ENCODE assay signal across 9 cellular contexts in the genomic region with DNA sequence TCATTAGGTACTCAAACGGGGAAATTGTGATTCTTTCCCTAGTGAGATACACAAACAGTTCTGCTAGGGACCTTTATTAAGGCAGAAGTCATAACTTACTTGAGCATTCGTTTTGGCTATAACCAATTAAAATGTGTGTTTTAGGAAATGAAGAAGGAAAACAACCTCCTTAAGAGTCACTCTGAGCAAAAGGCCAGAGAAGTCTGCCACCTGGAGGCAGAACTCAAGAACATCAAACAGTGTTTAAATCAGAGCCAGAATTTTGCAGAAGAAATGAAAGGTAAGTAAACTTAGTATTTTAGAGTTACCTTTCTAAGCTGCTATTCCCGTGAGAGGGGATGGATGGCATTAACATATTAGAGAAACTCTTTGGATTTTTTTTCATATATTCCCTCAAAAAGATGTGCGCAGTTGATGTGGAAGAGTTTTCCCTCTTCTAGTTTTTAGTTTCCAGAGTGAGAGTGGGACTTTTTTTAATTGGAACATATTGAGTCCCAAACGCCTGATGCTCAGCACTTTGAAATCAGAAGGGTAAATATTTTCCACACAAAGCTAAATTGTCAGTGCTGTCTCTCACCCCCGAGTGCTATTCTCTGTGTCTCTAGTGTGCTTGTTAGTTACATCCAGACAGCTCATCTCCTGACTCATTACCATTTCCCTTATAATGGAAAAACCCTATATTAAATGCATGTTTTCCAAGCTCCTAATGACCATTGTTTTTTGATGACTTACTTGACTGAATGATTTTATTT. TPM values are rescaled to one million over a fixed set of nuclear protein-coding genes. Genes with fewer than 3 reads are reported as not detected.
DNase-seq lines count a peak whose midpoint lies in the region; ATAC-seq, FAIRE-seq and TF ChIP-seq lines count a peak whose summit lies in the region.
"Had no signal": no experiment of that assay in that cellular context is flagged by ENCODE, and none has a peak within 500 bp of the region (broad histone marks: within the 10 kb centered on the region; RNA-seq: fewer than 3 reads in every experiment).

No MANE protein-coding gene starts in this region.

- CTCF ChIA-PET in A549 (lab: Yijun Ruan, JAX), result interaction anchor here (0.8 to 5.7 kb wide), 30 partner anchors 9 to 898 kb away, joined by 3 to 44 read pairs (median 4); a partner anchor contains a TSS
- CTCF ChIA-PET in HEK293T (lab: Yijun Ruan, JAX), result interaction anchor here (0.6 to 1.7 kb wide), 4 partner anchors 10 to 1460 kb away, joined by 3 to 4 read pairs (median 3); no protein-coding TSS in a partner anchor

- H3K36me3 ChIP-seq in NT2/D1 (ENCODE audit: insufficient read depth, insufficient read length, low read length) (peaks cover 97% of the 10 kb centered on the region), brain microvascular endothelial cell (replicated peaks) (no peaks in the 10 kb centered on the region), lower lobe of right lung (no peaks in the 10 kb centered on the region)

- FAIRE-seq in A549 (lab: Jason Lieb, UNC), result no peak

- TF ChIP-seq CTCF in A549 (IDR thresholded peaks at IDR 0.05), result peak; percentile 78
- TF ChIP-seq CTCF in brain microvascular endothelial cell (IDR thresholded peaks at IDR 0.05; ENCODE audit: low read depth, low read length, missing control alignments), result peak; percentile 83
- TF ChIP-seq CTCF in lower lobe of right lung (IDR thresholded peaks at IDR 0.05), result peak; percentile 61

- in situ Hi-C loops in brain microvascular endothelial cell (cut with HindIII; ENCODE audit: low pct_ligation_motif_present, low sequenced_read_pairs), result no loop called here

- POLR2A ChIA-PET in A549 (lab: Yijun Ruan, JAX), result no interaction called here
- POLR2A ChIA-PET in HEK293T (lab: Yijun Ruan, JAX), result interaction anchor here (1.0 kb wide), 1 partner anchor 9 kb away, joined by 3 read pairs; no protein-coding TSS in a partner anchor

- intact Hi-C loops in lower lobe of right lung (cut with DNase I), result no loop called here

- 47% methylated on average over 6 of the region's 6 CpGs for WGBS in A549 (ENCODE audit: missing lambda C conversion rate)

- peak; percentile 58 to 61 for TF ChIP-seq RAD21 in A549 (conservative IDR thresholded peaks at IDR 0.05 in 1 of 2, IDR thresholded peaks at IDR 0.05 in 1 of 2)

- TF ChIP-seq POLR2A in A549 (IDR thresholded peaks at IDR 0.05; ENCODE audit: low read length), result no peak

- H3K4me1 ChIP-seq in A549, result no peaks in the 10 kb centered on the region
- H3K4me1 ChIP-seq in NT2/D1 (ENCODE audit: insufficient read depth, insufficient read length), result no peaks in the 10 kb centered on the region
- no peaks in the 10 kb centered on the region for H3K4me1 ChIP-seq in lower lobe of right lung

- H3K9me3 ChIP-seq in A549, result no peaks in the 10 kb centered on the region
- H3K9me3 ChIP-seq in NT2/D1 (ENCODE audit: insufficient read depth, low read length), result no peaks in the 10 kb centered on the region
- no peaks in the 10 kb centered on the region for H3K9me3 ChIP-seq in lower lobe of right lung

- no peak overlapping the region for H3K9ac ChIP-seq in NT2/D1 (ENCODE audit: insufficient read length, low read depth)

- no peak for TF ChIP-seq EP300 in A549 (IDR thresholded peaks at IDR 0.05)

- no peak overlapping the region for H3K27ac ChIP-seq in A549
- no peak overlapping the region for H3K27ac ChIP-seq in brain microvascular endothelial cell
- H3K27ac ChIP-seq in lower lobe of right lung, result no peak overlapping the region

- H3K4me3 ChIP-seq in A549 (no peak overlapping the region), NT2/D1 (ENCODE audit: insufficient read length, low read depth) (no peak overlapping the region), brain microvascular endothelial cell (ENCODE audit: low read depth, low read length) (no peak overlapping the region), lower lobe of right lung (no peak overlapping the region)

- ATAC-seq in A549 (peak; percentile 72 to 84; a peak in 4 of 6 replicates), lower lobe of right lung (no peak), HG03520 (IDR thresholded peaks at IDR 0.05; ENCODE audit: unreplicated experiment) (no peak)

- peak; percentile 43 to 58 for DNase-seq in A549 (ENCODE audit: low read depth in 1 of 2, low spot score in 1 of 2)
- DNase-seq in DMS153 (lab: John Stamatoyannopoulos, UW), result peak; percentile 1
- DNase-seq in HEK293T (ENCODE audit: extremely low spot score), result peak; percentile 49
- DNase-seq in NT2/D1 (ENCODE audit: low read depth, low spot score), result peak; percentile 38
- peak; percentile 20 for DNase-seq in brain microvascular endothelial cell
- no peak for DNase-seq in lower lobe of right lung
- no peak for DNase-seq in HuH-7 (ENCODE audit: low spot score)
- DNase-seq: naive B cell had no signal

- H3K4me2 ChIP-seq in A549, result no peak overlapping the region

- H3K27me3 ChIP-seq in NT2/D1 (ENCODE audit: insufficient read depth, insufficient read length) (no peaks in the 10 kb centered on the region), brain microvascular endothelial cell (replicated peaks) (no peaks in the 10 kb centered on the region), lower lobe of right lung (ENCODE audit: low read depth) (no peaks in the 10 kb centered on the region)

TF ChIP-seq in A549, 52 proteins besides CTCF, POLR2A, EP300 and RAD21:
- TF ChIP-seq SMC3 (IDR thresholded peaks at IDR 0.05) (peak; percentile 72), KDM5A (IDR thresholded peaks at IDR 0.05) (no peak)
TF ChIP-seq in A549: peak in this region for 1.

TF ChIP-seq in HEK293T, 16 proteins besides CTCF, POLR2A, EP300 and RAD21:
- TF ChIP-seq, protein P1, sequence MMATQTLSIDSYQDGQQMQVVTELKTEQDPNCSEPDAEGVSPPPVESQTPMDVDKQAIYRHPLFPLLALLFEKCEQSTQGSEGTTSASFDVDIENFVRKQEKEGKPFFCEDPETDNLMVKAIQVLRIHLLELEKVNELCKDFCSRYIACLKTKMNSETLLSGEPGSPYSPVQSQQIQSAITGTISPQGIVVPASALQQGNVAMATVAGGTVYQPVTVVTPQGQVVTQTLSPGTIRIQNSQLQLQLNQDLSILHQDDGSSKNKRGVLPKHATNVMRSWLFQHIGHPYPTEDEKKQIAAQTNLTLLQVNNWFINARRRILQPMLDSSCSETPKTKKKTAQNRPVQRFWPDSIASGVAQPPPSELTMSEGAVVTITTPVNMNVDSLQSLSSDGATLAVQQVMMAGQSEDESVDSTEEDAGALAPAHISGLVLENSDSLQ (IDR thresholded peaks at IDR 0.05), result no peak
- TF ChIP-seq SUZ12 (IDR thresholded peaks at IDR 0.05) (no peak), ARNT (IDR thresholded peaks at IDR 0.05) (no peak), CTBP1 (IDR thresholded peaks at IDR 0.05; ENCODE audit: borderline replicate concordance) (no peak), L3MBTL2 (conservative IDR thresholded peaks at IDR 0.05) (no peak), FOXM1 (IDR thresholded peaks at IDR 0.05; ENCODE audit: borderline replicate concordance) (no peak)

RNA-seq across cellular contexts. Expression of a gene that starts 34.9 kb away (rescaled TPM):
- polyA plus RNA-seq in A549 (2011; rRNA removed) (57.7 and 70.6 TPM in 2 replicates), A549 (2017; fragmentation: RNase III; extraction: RNeasy Plus Mini Kit Qiagen cat#74134 plus additional on column Dnase treatment) (53.0 to 56.0 TPM (median 53.5 TPM) in 3 replicates)
- polyA plus RNA-seq in A549 (2012; cell fraction: cytosol; rRNA removed), result 12.9 and 14.1 TPM in 2 replicates
- polyA plus RNA-seq in A549 (2012; cell fraction: nucleus; rRNA removed), result 23.3 and 27.1 TPM in 2 replicates
- polyA minus RNA-seq in A549 (2011; rRNA and poly(A)+ RNA removed), result 22.2 and 23.0 TPM in 2 replicates
- total RNA-seq in lower lobe of right lung, result 2.5 TPM

Comparison
In these comparisons a context has a peak if more than half of its experiments do, and no peak if none do; other contexts are left out.
1. ATAC-seq: peak in A549 (2 of 2); none in lower lobe of right lung (0 of 2) and HG03520 (single experiment).
2. DNase-seq: peak in A549 (2 of 2), DMS153 (single experiment), HEK293T (single experiment), NT2/D1 (single experiment) and brain microvascular endothelial cell (single experiment); none in lower lobe of right lung (single experiment) and HuH-7 (single experiment).
3. Peak in every context shown above with its lines, with median percentiles within 50 percentile points of each other: CTCF ChIP-seq.